Comparison of ENCODE assay signal across 14 cellular contexts in genomic region chr7:20447021-20447420, GRCh38.
DNase-seq lines count a peak whose midpoint lies in the region; ATAC-seq, FAIRE-seq and TF ChIP-seq lines count a peak whose summit lies in the region.
"Had no signal": no experiment of that assay in that cellular context is flagged by ENCODE, and none has a peak within 500 bp of the region (broad histone marks: within the 10 kb centered on the region; RNA-seq: fewer than 3 reads in every experiment).

No MANE protein-coding gene starts in this region.

- no peak overlapping the region for H3K27ac ChIP-seq in lower lobe of right lung
- H3K27ac ChIP-seq: gastrocnemius medialis, right atrium auricular region had no signal

- H3K9me3 ChIP-seq in lower lobe of right lung = no peaks in the 10 kb centered on the region
- H3K9me3 ChIP-seq: gastrocnemius medialis had no signal

- intact Hi-C loops in lower lobe of right lung (cut with DNase I) = no loop called here
- intact Hi-C loops in sciatic nerve (cut with DNase I) = no loop called here

- DNase-seq in inferior parietal cortex (ENCODE audit: extremely low spot score) (peak; percentile 7), lower lobe of right lung (no peak), sciatic nerve (ENCODE audit: low spot score) (no peak), urothelium cell line (ENCODE audit: low spot score) (no peak)
- DNase-seq: CD4-positive, alpha-beta T cell; effector CD4-positive, alpha-beta T cell; gastrocnemius medialis; kidney; NCI-H146 had no signal

- H3K36me3 ChIP-seq in lower lobe of right lung = no peaks in the 10 kb centered on the region
- H3K36me3 ChIP-seq: gastrocnemius medialis, right atrium auricular region had no signal

- no peak overlapping the region for H3K4me3 ChIP-seq in lower lobe of right lung
- H3K4me3 ChIP-seq: gastrocnemius medialis, right atrium auricular region had no signal

- no peaks in the 10 kb centered on the region for H3K27me3 ChIP-seq in lower lobe of right lung (ENCODE audit: low read depth)
- H3K27me3 ChIP-seq: gastrocnemius medialis, right atrium auricular region had no signal

- H3K4me1 ChIP-seq in lower lobe of right lung = no peaks in the 10 kb centered on the region
- H3K4me1 ChIP-seq: gastrocnemius medialis, right atrium auricular region had no signal

- FAIRE-seq in urothelium cell line (lab: Jason Lieb, UNC) = no peak
- FAIRE-seq: astrocyte, kidney had no signal

- no peak for TF ChIP-seq CTCF in lower lobe of right lung (IDR thresholded peaks at IDR 0.05)

- ATAC-seq in GM19043 (IDR thresholded peaks at IDR 0.05; ENCODE audit: low read depth, unreplicated experiment) (peak; percentile 43), GM21723 (IDR thresholded peaks at IDR 0.05; ENCODE audit: unreplicated experiment) (peak; percentile 85), HG03103 (IDR thresholded peaks at IDR 0.05; ENCODE audit: low read depth, unreplicated experiment) (peak; percentile 77), lower lobe of right lung (no peak), sciatic nerve (no peak)
- ATAC-seq: gastrocnemius medialis had no signal

Comparison
In these comparisons a context has a peak if more than half of its experiments do, and no peak if none do; other contexts are left out.
1. ATAC-seq: peak in GM19043 (single experiment), GM21723 (single experiment) and HG03103 (single experiment); none in lower lobe of right lung (0 of 2) and sciatic nerve (single experiment).